In genomic region chr6:109183109-109183508, GRCh38 we compare ENCODE assay signal across 12 cellular contexts.
A peak's percentile ranks its signal among the peaks of the same experiment; 100 is the strongest.
DNase-seq lines count a peak whose midpoint lies in the region; ATAC-seq and TF ChIP-seq lines count a peak whose summit lies in the region.
"Had no signal": no experiment of that assay in that cellular context is flagged by ENCODE, and none has a peak within 500 bp of the region (broad histone marks: within the 10 kb centered on the region; RNA-seq: fewer than 3 reads in every experiment).

No MANE protein-coding gene starts in this region.

- ATAC-seq in stimulated activated effector memory CD8-positive, alpha-beta T cell treated with anti-CD3 and anti-CD28 coated beads, Interleukin-12 subunit alpha, Interleukin-12 subunit beta, amount 100 ng/mL, for 72 hours: no peak
- ATAC-seq: naive thymus-derived CD4-positive, alpha-beta T cell had no signal

- no peak overlapping the region for H3K9ac ChIP-seq in Loucy (ENCODE audit: low read depth, low read length, poor library complexity, severe bottlenecking)

- peaks cover 17% of the 10 kb centered on the region for H3K4me1 Mint-ChIP-seq in nephron
- H3K4me1 Mint-ChIP-seq in stimulated activated effector memory CD8-positive, alpha-beta T cell treated with anti-CD3 and anti-CD28 coated beads, Interleukin-12 subunit alpha, Interleukin-12 subunit beta, amount 100 ng/mL, for 72 hours: no peaks in the 10 kb centered on the region

- H3K4me3 ChIP-seq in Loucy (ENCODE audit: low read length, poor library complexity, severe bottlenecking): no peak overlapping the region
- H3K4me3 ChIP-seq: thyroid gland had no signal

- H2AFZ ChIP-seq in Loucy (ENCODE audit: low read length): no peak overlapping the region

- no peaks in the 10 kb centered on the region for H3K9me2 ChIP-seq in Loucy (replicated peaks; ENCODE audit: low read depth, low read length)

- H3K27ac Mint-ChIP-seq in nephron: peak overlapping the region; percentile 50 to 68 (median 58)
- no peak overlapping the region for H3K27ac Mint-ChIP-seq in stimulated activated effector memory CD8-positive, alpha-beta T cell treated with anti-CD3 and anti-CD28 coated beads, Interleukin-12 subunit alpha, Interleukin-12 subunit beta, amount 100 ng/mL, for 72 hours
- H3K27ac Mint-ChIP-seq: naive thymus-derived CD4-positive, alpha-beta T cell had no signal

- H3K36me3 Mint-ChIP-seq in nephron (ENCODE audit: low read depth): no peaks in the 10 kb centered on the region
- no peaks in the 10 kb centered on the region for H3K36me3 Mint-ChIP-seq in stimulated activated effector memory CD8-positive, alpha-beta T cell treated with anti-CD3 and anti-CD28 coated beads, Interleukin-12 subunit alpha, Interleukin-12 subunit beta, amount 100 ng/mL, for 72 hours
- H3K36me3 Mint-ChIP-seq: naive thymus-derived CD4-positive, alpha-beta T cell had no signal

- H3K4me1 ChIP-seq in Loucy (ENCODE audit: insufficient read depth, low read length, poor library complexity, severe bottlenecking): no peaks in the 10 kb centered on the region

- H3K27me3 Mint-ChIP-seq in nephron (ENCODE audit: low read depth): peaks cover 17% of the 10 kb centered on the region

- H3K4me3 Mint-ChIP-seq in nephron: no peak overlapping the region
- H3K4me3 Mint-ChIP-seq in stimulated activated effector memory CD8-positive, alpha-beta T cell treated with anti-CD3 and anti-CD28 coated beads, Interleukin-12 subunit alpha, Interleukin-12 subunit beta, amount 100 ng/mL, for 72 hours: no peak overlapping the region
- H3K4me3 Mint-ChIP-seq: naive thymus-derived CD4-positive, alpha-beta T cell had no signal

- H3F3A ChIP-seq in Loucy (ENCODE audit: low read depth): no peaks in the 10 kb centered on the region

- in situ Hi-C loops in GM13976 (cut with MboI; ENCODE audit: low sequenced_read_pairs, unreplicated experiment): loop anchor here (10.0 kb wide), 1 partner anchor 202 kb away; the partner anchor contains the start of gene CD164

- H3K36me3 ChIP-seq in Loucy (ENCODE audit: insufficient read depth, low read length): no peaks in the 10 kb centered on the region
- H3K36me3 ChIP-seq: thyroid gland had no signal

- no peak overlapping the region; the same call in 1 of the 2 replicates for H3K27ac ChIP-seq in VCaP

- H3K9me3 Mint-ChIP-seq in nephron: peaks cover 3% of the 10 kb centered on the region
- no peaks in the 10 kb centered on the region for H3K9me3 Mint-ChIP-seq in stimulated activated effector memory CD8-positive, alpha-beta T cell treated with anti-CD3 and anti-CD28 coated beads, Interleukin-12 subunit alpha, Interleukin-12 subunit beta, amount 100 ng/mL, for 72 hours

- H4K20me1 ChIP-seq in Loucy (ENCODE audit: insufficient read depth, low read length, poor library complexity, severe bottlenecking): no peaks in the 10 kb centered on the region

- H3K79me2 ChIP-seq in Loucy (ENCODE audit: insufficient read depth, low read length): no peaks in the 10 kb centered on the region

- H3K27me3 ChIP-seq in Loucy (ENCODE audit: insufficient read depth, low read length, poor library complexity, severe bottlenecking): no peaks in the 10 kb centered on the region
- H3K27me3 ChIP-seq: thyroid gland had no signal

- H3K4me2 ChIP-seq in Loucy (ENCODE audit: low read depth, low read length, poor library complexity, severe bottlenecking): no peak overlapping the region

- TF ChIP-seq CTCF in Loucy (conservative IDR thresholded peaks at IDR 0.05; ENCODE audit: low read length) (peak; percentile 56), VCaP (conservative IDR thresholded peaks at IDR 0.05) (peak; percentile 27; the same call in 1 of the 2 replicates), nephron (IDR thresholded peaks at IDR 0.05; ENCODE audit: unreplicated experiment in 3 of 3) (no peak), GM13976 (IDR thresholded peaks at IDR 0.05; ENCODE audit: borderline replicate concordance, control extremely low read depth, extremely low read depth, insufficient read depth, missing control alignments) (no peak)

- H3K9me3 ChIP-seq in Loucy (ENCODE audit: insufficient read depth, low read depth, low read length): no peaks in the 10 kb centered on the region
- H3K9me3 ChIP-seq: thyroid gland had no signal

- DNase-seq in NOMO-1 treated with DMSO at 0.1 percent for 48 hours (lab: John Stamatoyannopoulos, UW; ENCODE audit: unreplicated experiment) (peak; percentile 52), NOMO-1 treated with dmso at 0.1 percent for 144 hours (lab: John Stamatoyannopoulos, UW; ENCODE audit: unreplicated experiment) (no peak), GM13976 (ENCODE audit: low spot score) (no peak), NCI-H2081 treated with DMSO at 0.1 percent for 48 hours (lab: John Stamatoyannopoulos, UW) (no peak)
- DNase-seq in stimulated activated effector memory CD8-positive, alpha-beta T cell treated with anti-CD3 and anti-CD28 coated beads, Interleukin-12 subunit alpha, Interleukin-12 subunit beta, amount 100 ng/mL, for 72 hours (ENCODE audit: low spot score in 2 of 2): no peak
- DNase-seq: activated naive CD4-positive, alpha-beta T cell treated with anti-CD3 and anti-CD28 coated beads, Interleukin-2, amount 50 U/mL, for 16 hours; naive thymus-derived CD4-positive, alpha-beta T cell; NCI-H526 treated with DMSO at 0.1 percent for 48 hours had no signal

Comparison
In these comparisons a context has a peak if more than half of its experiments do, and no peak if none do; other contexts are left out.
1. CTCF ChIP-seq: peak in Loucy (single experiment) and VCaP (single experiment); none in nephron (0 of 3) and GM13976 (single experiment).